In genomic region chr20:19885981-19886665, GRCh38 we compare ENCODE assay signal across 8 cellular contexts.
DNase-seq lines count a peak whose midpoint lies in the region; ATAC-seq and TF ChIP-seq lines count a peak whose summit lies in the region.

No MANE protein-coding gene starts in this region.

- H3K36me3 Mint-ChIP-seq in nephron (ENCODE audit: low read depth), result peaks cover 17% of the 10 kb centered on the region
- no peaks in the 10 kb centered on the region for H3K36me3 Mint-ChIP-seq in activated CD4-positive, alpha-beta memory T cell treated with anti-CD3 and anti-CD28 coated beads, Interleukin-2, amount 10 ng/mL, durations not matched to agents 7 days and 5 days (ENCODE audit: low read depth)

- H3K27me3 ChIP-seq in AG04450 (ENCODE audit: control insufficient read depth, insufficient read depth, low read length), result no peaks in the 10 kb centered on the region

- ATAC-seq in esophagus mucosa, result peak; percentile 27
- ATAC-seq in GM18861 (IDR thresholded peaks at IDR 0.05; ENCODE audit: unreplicated experiment), result no peak
- no peak for ATAC-seq in GM19397 (IDR thresholded peaks at IDR 0.05; ENCODE audit: unreplicated experiment)

- DNase-seq in AG04450 (ENCODE audit: low read depth, low spot score), result no peak
- peak; percentile 30 for DNase-seq in NCI-H69 (lab: John Stamatoyannopoulos, UW)
- no peak for DNase-seq in activated CD4-positive, alpha-beta memory T cell treated with anti-CD3 and anti-CD28 coated beads, Interleukin-2, amount 10 ng/mL, durations not matched to agents 7 days and 5 days
- DNase-seq in GDM1 (lab: John Stamatoyannopoulos, UW), result no peak

- peak overlapping the region in 2 of 3 experiments; percentile 64 to 67 for H3K27ac Mint-ChIP-seq in nephron
- no peak overlapping the region for H3K27ac Mint-ChIP-seq in activated CD4-positive, alpha-beta memory T cell treated with anti-CD3 and anti-CD28 coated beads, Interleukin-2, amount 10 ng/mL, durations not matched to agents 7 days and 5 days

- H3K4me3 ChIP-seq in AG04450 (ENCODE audit: low read depth, low read length), result peak overlapping the region; percentile 61

- peaks cover 53% of the 10 kb centered on the region for H3K4me1 Mint-ChIP-seq in nephron
- H3K4me1 Mint-ChIP-seq in activated CD4-positive, alpha-beta memory T cell treated with anti-CD3 and anti-CD28 coated beads, Interleukin-2, amount 10 ng/mL, durations not matched to agents 7 days and 5 days, result no peaks in the 10 kb centered on the region

- POLR2A ChIA-PET in AG04450 (lab: Yijun Ruan, JAX), result interaction anchor here (0.7 to 3.0 kb wide), 7 partner anchors 46 to 110 kb away, joined by 3 to 28 read pairs (median 4); no protein-coding TSS in a partner anchor
- POLR2A ChIA-PET in activated CD4-positive, alpha-beta memory T cell treated with anti-CD3 and anti-CD28 coated beads, Interleukin-2, amount 10 ng/mL, durations not matched to agents 7 days and 5 days (lab: Charles Lee), result no interaction called here

- H3K27me3 Mint-ChIP-seq in nephron (ENCODE audit: low read depth), result no peaks in the 10 kb centered on the region
- peaks cover 17% of the 10 kb centered on the region for H3K27me3 Mint-ChIP-seq in activated CD4-positive, alpha-beta memory T cell treated with anti-CD3 and anti-CD28 coated beads, Interleukin-2, amount 10 ng/mL, durations not matched to agents 7 days and 5 days

- CTCF ChIA-PET in AG04450 (lab: Charles Lee), result interaction anchor here (0.6 to 1.8 kb wide), 11 partner anchors 27 to 199 kb away, joined by 3 to 25 read pairs (median 4); no protein-coding TSS in a partner anchor
- CTCF ChIA-PET in activated CD4-positive, alpha-beta memory T cell treated with anti-CD3 and anti-CD28 coated beads, Interleukin-2, amount 10 ng/mL, durations not matched to agents 7 days and 5 days (lab: Charles Lee), result no interaction called here

- H3K9me3 Mint-ChIP-seq in nephron, result no peaks in the 10 kb centered on the region
- H3K9me3 Mint-ChIP-seq in activated CD4-positive, alpha-beta memory T cell treated with anti-CD3 and anti-CD28 coated beads, Interleukin-2, amount 10 ng/mL, durations not matched to agents 7 days and 5 days, result no peaks in the 10 kb centered on the region

- peak overlapping the region; percentile 88 for H3K27ac ChIP-seq in AG04450 (ENCODE audit: low read depth, low read length)

- TF ChIP-seq CTCF in AG04450 (IDR thresholded peaks at IDR 0.05; ENCODE audit: low read depth, low read length), result no peak
- TF ChIP-seq CTCF in nephron (IDR thresholded peaks at IDR 0.05; ENCODE audit: unreplicated experiment in 3 of 3), result no peak

- no peaks in the 10 kb centered on the region for H3K9me3 ChIP-seq in AG04450 (ENCODE audit: control insufficient read depth, insufficient read depth, low read length)

- no peak overlapping the region for H3K4me3 Mint-ChIP-seq in nephron
- H3K4me3 Mint-ChIP-seq in activated CD4-positive, alpha-beta memory T cell treated with anti-CD3 and anti-CD28 coated beads, Interleukin-2, amount 10 ng/mL, durations not matched to agents 7 days and 5 days, result no peak overlapping the region
